9 cellular contexts compared by ENCODE assay signal in the genomic region with DNA sequence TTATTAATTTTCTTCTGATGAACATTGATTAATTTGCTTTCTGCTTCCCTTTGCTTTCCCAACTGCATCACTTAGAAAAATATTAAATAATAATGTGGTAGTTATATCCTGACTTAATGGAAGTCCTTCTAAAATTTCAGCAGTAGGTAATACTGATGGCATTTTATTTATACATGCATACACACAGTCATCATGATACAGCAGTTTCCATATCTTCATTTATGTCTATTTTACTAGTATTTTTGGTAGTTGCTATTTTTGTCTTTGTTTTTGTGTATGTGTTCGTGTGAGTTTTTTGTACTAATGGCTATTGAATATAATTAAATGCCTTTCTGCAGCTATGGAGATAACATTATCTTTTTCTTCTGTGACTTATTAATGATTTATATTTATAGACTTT.
"Had no signal": no experiment of that assay in that cellular context is flagged by ENCODE, and none has a peak within 500 bp of the region (broad histone marks: within the 10 kb centered on the region; RNA-seq: fewer than 3 reads in every experiment).

No MANE protein-coding gene starts in this region.

- FAIRE-seq: HepG2 had no signal

- H3K27ac ChIP-seq: GM23248, HL-60 had no signal

- H2AFZ ChIP-seq: GM23248 had no signal

- DNase-seq: GM23248, GOT3, H7, HFFc6, KG1 had no signal

- H3K4me3 ChIP-seq: GM23248, HAP-1 had no signal

- H3K36me3 ChIP-seq: HAP-1 had no signal

- H3K9me3 ChIP-seq: HAP-1 had no signal

- H3K9ac ChIP-seq: GM23248 had no signal

- H3K4me1 ChIP-seq: HAP-1 had no signal

- ATAC-seq: HCT116, HepG2 had no signal
